In the genomic region with DNA sequence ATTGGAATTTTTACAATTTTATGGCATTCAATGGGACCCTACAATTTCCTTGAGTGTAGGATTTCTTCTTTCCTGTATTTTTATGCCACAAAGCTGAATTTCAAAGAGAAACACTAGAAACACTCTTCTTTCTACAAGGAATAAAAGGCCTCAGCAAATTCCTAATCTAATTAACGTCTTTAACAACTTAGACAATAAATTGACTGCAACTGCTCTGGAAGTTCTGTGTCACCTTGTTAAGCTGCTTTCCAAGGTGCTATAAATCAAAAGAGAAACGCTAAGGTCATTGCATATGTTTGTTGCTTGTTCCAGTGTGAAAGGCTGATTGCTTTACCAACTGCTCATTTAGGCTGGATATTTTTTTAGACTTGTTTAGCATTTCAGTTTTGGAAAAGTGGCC, we compare ENCODE assay signal across 23 cellular contexts.
DNase-seq lines count a peak whose midpoint lies in the region; ATAC-seq, FAIRE-seq and TF ChIP-seq lines count a peak whose summit lies in the region.
"Had no signal": no experiment of that assay in that cellular context is flagged by ENCODE, and none has a peak within 500 bp of the region (broad histone marks: within the 10 kb centered on the region; RNA-seq: fewer than 3 reads in every experiment).

No MANE protein-coding gene starts in this region.

- H3K4me3 Mint-ChIP-seq in osteocyte (ENCODE audit: unreplicated experiment), result no peak overlapping the region
- H3K4me3 Mint-ChIP-seq: CD4-positive, alpha-beta T cell; GM23338 had no signal

- no peaks in the 10 kb centered on the region for H3K4me1 ChIP-seq in BE2C
- H3K4me1 ChIP-seq: Caco-2 had no signal

- TF ChIP-seq POLR2A in H54 (IDR thresholded peaks at IDR 0.05; ENCODE audit: low read depth, low read length), result no peak

- H3K9me3 ChIP-seq in BE2C, result no peaks in the 10 kb centered on the region
- H3K9me3 ChIP-seq: Caco-2 had no signal

- no peak for TF ChIP-seq CTCF in osteocyte (IDR thresholded peaks at IDR 0.05)
- TF ChIP-seq CTCF in BE2C (IDR thresholded peaks at IDR 0.05; ENCODE audit: low read depth, low read length), result no peak

- H3K27me3 Mint-ChIP-seq in osteocyte (ENCODE audit: unreplicated experiment), result no peaks in the 10 kb centered on the region
- H3K27me3 Mint-ChIP-seq: CD4-positive, alpha-beta T cell had no signal

- peak; percentile 55 for FAIRE-seq in H54 (lab: Jason Lieb, UNC)
- FAIRE-seq: D721Med, GM12892, GM18507, K562 had no signal

- H3K27ac ChIP-seq in caudate nucleus (ENCODE audit: low read depth, low read length), result no peak overlapping the region
- H3K27ac ChIP-seq: C4-2B, HL-60 had no signal

- H3K36me3 ChIP-seq in BE2C, result no peaks in the 10 kb centered on the region

- DNase-seq in H54 (ENCODE audit: insufficient read length, low spot score) (no peak), NCI-H69 (lab: John Stamatoyannopoulos, UW) (peak; percentile 38), dedifferentiated amniotic fluid mesenchymal stem cell (ENCODE audit: extremely low spot score) (peak; percentile 1), osteocyte (ENCODE audit: extremely low spot score, unreplicated experiment) (no peak), caudate nucleus (lab: John Stamatoyannopoulos, UW) (no peak), BE2C (no peak), epidermal melanocyte (ENCODE audit: insufficient read length, low spot score) (no peak)
- DNase-seq: 8988T; ACHN; Caco-2; CD4-positive, alpha-beta T cell; DMS79; GDM1; H7 had no signal

- no peaks in the 10 kb centered on the region for H3K9me3 Mint-ChIP-seq in osteocyte (ENCODE audit: unreplicated experiment)
- H3K9me3 Mint-ChIP-seq: CD4-positive, alpha-beta T cell; GM23338 had no signal

- H3K4me1 Mint-ChIP-seq in osteocyte (ENCODE audit: unreplicated experiment), result peaks cover 26% of the 10 kb centered on the region
- H3K4me1 Mint-ChIP-seq: GM23338 had no signal

- H3K4me3 ChIP-seq in BE2C (ENCODE audit: low read depth, low read length), result no peak overlapping the region
- H3K4me3 ChIP-seq: GM23338, K562 had no signal

- H3K36me3 Mint-ChIP-seq in osteocyte (ENCODE audit: unreplicated experiment), result no peaks in the 10 kb centered on the region

- no peak for ATAC-seq in HG03469 (IDR thresholded peaks at IDR 0.05; ENCODE audit: unreplicated experiment)
- ATAC-seq: GM23338, HCT116, K562 had no signal

- H3K27ac Mint-ChIP-seq in osteocyte (ENCODE audit: unreplicated experiment), result peak overlapping the region; percentile 27
- H3K27ac Mint-ChIP-seq: CD4-positive, alpha-beta T cell; GM23338 had no signal

- no peaks in the 10 kb centered on the region for H3K27me3 ChIP-seq in BE2C

Comparison
In these comparisons a context has a peak if more than half of its experiments do, and no peak if none do; other contexts are left out.
1. DNase-seq: peak in NCI-H69 (single experiment) and dedifferentiated amniotic fluid mesenchymal stem cell (single experiment); none in H54 (single experiment), osteocyte (single experiment), caudate nucleus (0 of 61), BE2C (single experiment) and epidermal melanocyte (single experiment).